In the genomic region with DNA sequence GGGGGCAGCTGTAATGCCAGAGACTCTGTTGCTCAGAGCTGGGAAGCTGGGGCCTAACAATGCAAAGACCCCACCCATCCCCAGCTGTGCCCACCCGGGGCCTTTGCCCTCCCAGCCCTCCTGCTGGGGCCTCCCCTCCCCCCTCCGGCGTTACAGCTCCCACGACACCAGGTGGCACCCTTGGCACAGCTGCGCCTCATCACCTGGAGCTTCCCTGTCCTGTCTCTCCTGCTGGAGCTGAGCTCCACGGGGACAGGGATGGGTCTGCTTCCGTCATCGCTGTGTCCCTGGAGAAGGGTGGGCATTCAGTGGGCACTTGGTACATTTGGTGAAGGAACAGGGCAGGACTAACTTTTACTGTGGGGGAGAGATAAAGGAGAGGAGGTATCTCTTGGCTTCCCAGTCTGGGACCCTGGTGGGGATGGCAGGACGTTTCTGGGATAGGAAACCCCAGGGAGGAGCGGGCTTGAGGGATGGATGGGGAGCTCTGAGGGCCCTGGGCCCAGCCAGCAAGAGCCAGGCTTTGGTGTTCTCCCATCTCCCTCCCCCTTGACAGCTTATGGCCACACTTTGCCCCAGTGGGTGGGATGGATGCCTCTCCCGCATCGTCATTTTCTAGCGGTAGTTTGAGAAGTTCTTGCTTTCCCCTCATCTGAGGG, we compare ENCODE assay signal across 19 cellular contexts.
DNase-seq lines count a peak whose midpoint lies in the region; ATAC-seq, FAIRE-seq and TF ChIP-seq lines count a peak whose summit lies in the region.
"Had no signal": no experiment of that assay in that cellular context is flagged by ENCODE, and none has a peak within 500 bp of the region (broad histone marks: within the 10 kb centered on the region; RNA-seq: fewer than 3 reads in every experiment).

No MANE protein-coding gene starts in this region.

- no peak for ATAC-seq in HepG2
- ATAC-seq in HG03159 (IDR thresholded peaks at IDR 0.05; ENCODE audit: unreplicated experiment) = no peak
- ATAC-seq: left cardiac atrium; stimulated activated effector memory CD8-positive, alpha-beta T cell treated with anti-CD3 and anti-CD28 coated beads, Interleukin-12 subunit alpha, Interleukin-12 subunit beta, amount 100 ng/mL, for 72 hours had no signal

- peaks cover 53% of the 10 kb centered on the region for H3K4me1 Mint-ChIP-seq in activated T-helper 1 cell treated with anti-CD3 and anti-CD28 coated beads, Interleukin-12 subunit alpha, Interleukin-12 subunit beta, Interleukin-2, Interleukin-4 antibody, amounts not matched to agents 30 ng/mL and 10 ng/mL and 1 ng/mL, durations not matched to agents 14 hours and 24 hours and 36 hours (ENCODE audit: low read depth)
- H3K4me1 Mint-ChIP-seq: central memory CD8-positive, alpha-beta T cell had no signal

- H3K27ac ChIP-seq in AG04450 (ENCODE audit: low read depth, low read length) = peak overlapping the region; percentile 97
- no peak overlapping the region for H3K27ac ChIP-seq in HepG2 (ENCODE audit: extremely low read length, insufficient read depth, low read length)
- H3K27ac ChIP-seq in coronary artery = no peak overlapping the region

- no peak for TF ChIP-seq RAD21 in HepG2 (CRISPR knock-in tag; IDR thresholded peaks at IDR 0.05)

- TF ChIP-seq EP300 in HepG2 (IDR thresholded peaks at IDR 0.05; ENCODE audit: low read depth in 2 of 2, low read length in 2 of 2) (no peak), HepG2 (CRISPR knock-in tag; IDR thresholded peaks at IDR 0.05; ENCODE audit: borderline replicate concordance) (no peak)

- CTCF ChIA-PET in AG04450 (lab: Charles Lee) = interaction anchor here (3.8 to 5.0 kb wide), 2 partner anchors 8 to 15 kb away, joined by 24 to 70 read pairs; no protein-coding TSS in a partner anchor
- CTCF ChIA-PET in GM10248 (lab: Yijun Ruan, JAX) = interaction anchor here (0.8 to 8.3 kb wide), 6 partner anchors 8 to 43 kb away, joined by 3 to 50 read pairs (median 4); no protein-coding TSS in a partner anchor
- CTCF ChIA-PET in HepG2 (lab: Yijun Ruan, JAX; ENCODE audit: low intra/inter-chr PET ratio, low total read pairs) = no interaction called here

- no peaks in the 10 kb centered on the region for H3K36me3 Mint-ChIP-seq in activated T-helper 1 cell treated with anti-CD3 and anti-CD28 coated beads, Interleukin-12 subunit alpha, Interleukin-12 subunit beta, Interleukin-2, Interleukin-4 antibody, amounts not matched to agents 30 ng/mL and 10 ng/mL and 1 ng/mL, durations not matched to agents 14 hours and 24 hours and 36 hours (ENCODE audit: low read depth)
- H3K36me3 Mint-ChIP-seq: activated naive CD4-positive, alpha-beta T cell treated with anti-CD3 and anti-CD28 coated beads, Interleukin-2, amount 10 ng/mL, durations not matched to agents 7 days and 5 days; CD14-positive monocyte; stimulated activated effector memory CD8-positive, alpha-beta T cell treated with anti-CD3 and anti-CD28 coated beads, Interleukin-12 subunit alpha, Interleukin-12 subunit beta, amount 100 ng/mL, for 72 hours had no signal

- FAIRE-seq in HepG2 (lab: Jason Lieb, UNC) = no peak
- FAIRE-seq: urothelium cell line had no signal

- no peaks in the 10 kb centered on the region for H3K9me3 Mint-ChIP-seq in activated T-helper 1 cell treated with anti-CD3 and anti-CD28 coated beads, Interleukin-12 subunit alpha, Interleukin-12 subunit beta, Interleukin-2, Interleukin-4 antibody, amounts not matched to agents 30 ng/mL and 10 ng/mL and 1 ng/mL, durations not matched to agents 14 hours and 24 hours and 36 hours
- H3K9me3 Mint-ChIP-seq: activated naive CD4-positive, alpha-beta T cell treated with anti-CD3 and anti-CD28 coated beads, Interleukin-2, amount 10 ng/mL, durations not matched to agents 7 days and 5 days; central memory CD8-positive, alpha-beta T cell; stimulated activated effector memory CD8-positive, alpha-beta T cell treated with anti-CD3 and anti-CD28 coated beads, Interleukin-12 subunit alpha, Interleukin-12 subunit beta, amount 100 ng/mL, for 72 hours had no signal

- peak overlapping the region; percentile 12 for H3K4me3 Mint-ChIP-seq in activated T-helper 1 cell treated with anti-CD3 and anti-CD28 coated beads, Interleukin-12 subunit alpha, Interleukin-12 subunit beta, Interleukin-2, Interleukin-4 antibody, amounts not matched to agents 30 ng/mL and 10 ng/mL and 1 ng/mL, durations not matched to agents 14 hours and 24 hours and 36 hours
- H3K4me3 Mint-ChIP-seq: activated naive CD4-positive, alpha-beta T cell treated with anti-CD3 and anti-CD28 coated beads, Interleukin-2, amount 10 ng/mL, durations not matched to agents 7 days and 5 days; CD14-positive monocyte; central memory CD8-positive, alpha-beta T cell had no signal

- H2AFZ ChIP-seq in HepG2 (ENCODE audit: low read length) = no peak overlapping the region

- intact Hi-C loops in activated T-helper 1 cell treated with anti-CD3 and anti-CD28 coated beads, Interleukin-12 subunit alpha, Interleukin-12 subunit beta, Interleukin-2, Interleukin-4 antibody, amounts not matched to agents 30 ng/mL and 10 ng/mL and 1 ng/mL, durations not matched to agents 14 hours and 24 hours and 36 hours (cut with micrococcal nuclease) = no loop called here
- intact Hi-C loops in HepG2 (cut with micrococcal nuclease; ENCODE audit: unreplicated experiment) = no loop called here

- no peak overlapping the region for H3K9ac ChIP-seq in HepG2 (ENCODE audit: insufficient read depth, low read depth, low read length)

- H3K36me3 ChIP-seq in HepG2 (replicated peaks in 1 of 2; ENCODE audit: control insufficient read depth in 1 of 2, insufficient read depth in 2 of 2, low read length in 2 of 2) = no peaks in the 10 kb centered on the region

- H3K4me3 ChIP-seq in AG04450 (ENCODE audit: low read depth, low read length) = no peak overlapping the region
- H3K4me3 ChIP-seq in HepG2 (replicated peaks in 1 of 3; ENCODE audit: insufficient read depth in 1 of 3, low read depth in 2 of 3, low read length in 3 of 3) = no peak overlapping the region
- no peak overlapping the region for H3K4me3 ChIP-seq in coronary artery

- POLR2A ChIA-PET in AG04450 (lab: Yijun Ruan, JAX) (interaction anchor here (1.6 kb wide), 1 partner anchor 418 kb away, joined by 3 read pairs; no protein-coding TSS in a partner anchor), GM10248 (lab: Yijun Ruan, JAX) (no interaction called here), HepG2 (lab: Yijun Ruan, JAX) (no interaction called here)

- H3K27me3 ChIP-seq in AG04450 (ENCODE audit: control insufficient read depth, insufficient read depth, low read length) (no peaks in the 10 kb centered on the region), HepG2 (ENCODE audit: control insufficient read depth in 1 of 2, insufficient read depth in 2 of 2, low read length in 2 of 2) (peaks cover 0 to 16% of the 10 kb centered on the region in 2 experiments; a peak in 1 of 5 replicates)

- TF ChIP-seq CTCF in AG04450 (IDR thresholded peaks at IDR 0.05; ENCODE audit: low read depth, low read length) = no peak
- peak; percentile 25 for TF ChIP-seq CTCF in GM10248 (IDR thresholded peaks at IDR 0.05; ENCODE audit: control extremely low read depth, extremely low read depth, low read depth, missing control alignments)
- TF ChIP-seq CTCF in HepG2 (CRISPR knock-in tag; IDR thresholded peaks at IDR 0.05) = 0 out of 2 replicates have a peak, but pooled peaks have one; percentile 6
- TF ChIP-seq CTCF in coronary artery (IDR thresholded peaks at IDR 0.05) = no peak

- H3K4me1 ChIP-seq in HepG2 (ENCODE audit: insufficient read depth, low read length) = no peaks in the 10 kb centered on the region

- peak overlapping the region; percentile 54 for H3K27ac Mint-ChIP-seq in activated T-helper 1 cell treated with anti-CD3 and anti-CD28 coated beads, Interleukin-12 subunit alpha, Interleukin-12 subunit beta, Interleukin-2, Interleukin-4 antibody, amounts not matched to agents 30 ng/mL and 10 ng/mL and 1 ng/mL, durations not matched to agents 14 hours and 24 hours and 36 hours
- H3K27ac Mint-ChIP-seq: activated naive CD4-positive, alpha-beta T cell treated with anti-CD3 and anti-CD28 coated beads, Interleukin-2, amount 10 ng/mL, durations not matched to agents 7 days and 5 days; CD14-positive monocyte; stimulated activated effector memory CD8-positive, alpha-beta T cell treated with anti-CD3 and anti-CD28 coated beads, Interleukin-12 subunit alpha, Interleukin-12 subunit beta, amount 100 ng/mL, for 72 hours had no signal

- H4K20me1 ChIP-seq in HepG2 (ENCODE audit: insufficient read depth, low read length) = no peaks in the 10 kb centered on the region

- H3K9me3 ChIP-seq in AG04450 (ENCODE audit: control insufficient read depth, insufficient read depth, low read length) (no peaks in the 10 kb centered on the region; the same call in 1 of the 2 replicates), HepG2 (ENCODE audit: low read length) (no peaks in the 10 kb centered on the region)

- WGBS in HepG2 (ENCODE audit: low lambda C conversion rate) = 12% methylated on average over 8 of the region's 13 CpGs

- H3K4me2 ChIP-seq in HepG2 (ENCODE audit: low read depth, low read length) = no peak overlapping the region

- peaks cover 5% of the 10 kb centered on the region for H3K27me3 Mint-ChIP-seq in activated T-helper 1 cell treated with anti-CD3 and anti-CD28 coated beads, Interleukin-12 subunit alpha, Interleukin-12 subunit beta, Interleukin-2, Interleukin-4 antibody, amounts not matched to agents 30 ng/mL and 10 ng/mL and 1 ng/mL, durations not matched to agents 14 hours and 24 hours and 36 hours (ENCODE audit: insufficient read depth)

- in situ Hi-C loops in HepG2 (cut with HindIII; ENCODE audit: extremely low pct_ligation_motif_present, low pct_unique_long_range_greater_than_20kb) = no loop called here

- no peak for TF ChIP-seq POLR2A in HepG2 (IDR thresholded peaks at IDR 0.05; ENCODE audit: insufficient read depth in 1 of 2, low read depth in 2 of 2, low read length in 2 of 2)

- H3K79me2 ChIP-seq in HepG2 (ENCODE audit: insufficient read depth, low read length) = no peaks in the 10 kb centered on the region

- BruUV-seq in HepG2 (replicated peaks; lab: Mats Ljungman, UMichigan) = no TSS peak

- DNase-seq in AG04450 (ENCODE audit: low read depth, low spot score) = no peak
- no peak for DNase-seq in GM10248 (ENCODE audit: extremely low spot score)
- DNase-seq in activated T-helper 1 cell treated with anti-CD3 and anti-CD28 coated beads, Interleukin-12 subunit alpha, Interleukin-12 subunit beta, Interleukin-2, Interleukin-4 antibody, amounts not matched to agents 30 ng/mL and 10 ng/mL and 1 ng/mL, durations not matched to agents 14 hours and 24 hours and 36 hours (ENCODE audit: low spot score) = no peak
- DNase-seq in HepG2 (ENCODE audit: low spot score) = no peak
- no peak for DNase-seq in SHP77 treated with DMSO at 0.1 percent for 48 hours (lab: John Stamatoyannopoulos, UW)
- no peak for DNase-seq in coronary artery (ENCODE audit: low spot score)
- no peak for DNase-seq in effector CD8-positive, alpha-beta T cell (lab: John Stamatoyannopoulos, UW)
- DNase-seq: activated naive CD4-positive, alpha-beta T cell treated with anti-CD3 and anti-CD28 coated beads, Interleukin-2, amount 10 ng/mL, durations not matched to agents 7 days and 5 days; EL; erythroblast; GOT3; left cardiac atrium; NCI-H2081 treated with DMSO at 0.1 percent for 48 hours; stimulated activated CD4-positive, alpha-beta T cell treated with anti-CD3 and anti-CD28 coated beads, Interleukin-2, amount 100 ng/mL, for 48 hours had no signal

TF ChIP-seq in HepG2, 621 proteins besides CTCF, POLR2A, EP300 and RAD21 (continues in another document):
- TF ChIP-seq MTA1 (CRISPR knock-in tag; IDR thresholded peaks at IDR 0.05; ENCODE audit: borderline replicate concordance) = no peak
- no peak for TF ChIP-seq HCFC1 (IDR thresholded peaks at IDR 0.05; ENCODE audit: low read depth, low read length)

Comparison
In these comparisons a context has a peak if more than half of its experiments do, and no peak if none do; other contexts are left out.
1. CTCF ChIP-seq: peak in GM10248 (single experiment) and HepG2 (single experiment); none in AG04450 (single experiment) and coronary artery (single experiment).